20 cellular contexts compared by ENCODE assay signal in genomic region chr1:230086152-230086551, GRCh38. TPM values are rescaled to one million over a fixed set of nuclear protein-coding genes. Genes with fewer than 3 reads are reported as not detected.
A peak's percentile ranks its signal among the peaks of the same experiment; 100 is the strongest.
DNase-seq lines count a peak whose midpoint lies in the region; ATAC-seq and TF ChIP-seq lines count a peak whose summit lies in the region.
"Had no signal": no experiment of that assay in that cellular context is flagged by ENCODE, and none has a peak within 500 bp of the region (broad histone marks: within the 10 kb centered on the region; RNA-seq: fewer than 3 reads in every experiment).

No MANE protein-coding gene starts in this region.

- H3K9ac ChIP-seq in stomach smooth muscle (ENCODE audit: low read length in 2 of 2), result no peak overlapping the region

- H3K36me3 Mint-ChIP-seq in activated CD4-positive, alpha-beta T cell treated with anti-CD3 and anti-CD28 coated beads for 36 hours (ENCODE audit: low read depth), result peaks cover 37% of the 10 kb centered on the region
- H3K36me3 Mint-ChIP-seq in memory B cell, result peaks cover 19% of the 10 kb centered on the region
- peaks cover 6% of the 10 kb centered on the region for H3K36me3 Mint-ChIP-seq in glutamatergic neuron (ENCODE audit: unreplicated experiment)

- no peak overlapping the region for H3K4me3 Mint-ChIP-seq in activated CD4-positive, alpha-beta T cell treated with anti-CD3 and anti-CD28 coated beads for 36 hours
- H3K4me3 Mint-ChIP-seq in memory B cell (no peak overlapping the region), glutamatergic neuron (ENCODE audit: unreplicated experiment) (no peak overlapping the region)
- H3K4me3 Mint-ChIP-seq: CD8-positive, alpha-beta memory T cell; central memory CD8-positive, alpha-beta T cell; immature natural killer cell; mesothelial cell of epicardium had no signal

- TF ChIP-seq CTCF in glutamatergic neuron (IDR thresholded peaks at IDR 0.05; ENCODE audit: partially characterized antibody, unreplicated experiment), result no peak

- H3K27ac ChIP-seq in SJSA1, result peak overlapping the region; percentile 90
- H3K27ac ChIP-seq in stomach smooth muscle (ENCODE audit: low read length), result peak overlapping the region; percentile 86

- H3K27me3 ChIP-seq in SJSA1 (replicated peaks) (no peaks in the 10 kb centered on the region), stomach smooth muscle (ENCODE audit: control insufficient read depth in 1 of 2, insufficient read depth in 2 of 2, low read length in 2 of 2) (no peaks in the 10 kb centered on the region)
- H3K27me3 ChIP-seq: gastrocnemius medialis, pancreas had no signal

- intact Hi-C loops in activated CD4-positive, alpha-beta T cell treated with anti-CD3 and anti-CD28 coated beads for 36 hours (cut with DNase I, micrococcal nuclease), result no loop called here

- H3K27ac Mint-ChIP-seq in activated CD4-positive, alpha-beta T cell treated with anti-CD3 and anti-CD28 coated beads for 36 hours, result peak overlapping the region; percentile 4
- peak overlapping the region; percentile 45 for H3K27ac Mint-ChIP-seq in memory B cell
- no peak overlapping the region for H3K27ac Mint-ChIP-seq in glutamatergic neuron (ENCODE audit: unreplicated experiment)

- H3K9me3 ChIP-seq in SJSA1 (replicated peaks) (no peaks in the 10 kb centered on the region), stomach smooth muscle (ENCODE audit: control insufficient read depth in 2 of 2, low read length in 2 of 2) (no peaks in the 10 kb centered on the region)
- H3K9me3 ChIP-seq: gastrocnemius medialis, pancreas had no signal

- no peak for DNase-seq in activated CD4-positive, alpha-beta T cell treated with anti-CD3 and anti-CD28 coated beads for 36 hours
- DNase-seq in activated CD4-positive, alpha-beta T cell treated with anti-CD3 and anti-CD28 coated beads, Interleukin-2, amount 50 U/mL, for 1 hour, result no peak
- DNase-seq in SJSA1 (ENCODE audit: low read depth in 1 of 2, low spot score in 2 of 2), result no peak
- DNase-seq in memory B cell (ENCODE audit: low spot score in 2 of 2), result no peak
- no peak for DNase-seq in glutamatergic neuron
- no peak for DNase-seq in NCI-H526 (lab: John Stamatoyannopoulos, UW)
- no peak for DNase-seq in amniotic stem cell (lab: John Stamatoyannopoulos, UW)
- DNase-seq: CD8-positive, alpha-beta memory T cell; gastrocnemius medialis; immature natural killer cell; Karpas-422; NCI-H510A; pancreas; T-helper 2 cell had no signal

- CTCF ChIA-PET in activated CD4-positive, alpha-beta T cell treated with anti-CD3 and anti-CD28 coated beads for 36 hours (lab: Charles Lee), result no interaction called here

- H3K4me3 ChIP-seq in SJSA1 (no peak overlapping the region), stomach smooth muscle (ENCODE audit: low read length in 2 of 2) (no peak overlapping the region)
- H3K4me3 ChIP-seq: gastrocnemius medialis, GM12878, pancreas had no signal

- peaks cover 74% of the 10 kb centered on the region for H3K4me1 Mint-ChIP-seq in activated CD4-positive, alpha-beta T cell treated with anti-CD3 and anti-CD28 coated beads for 36 hours
- peaks cover 36% of the 10 kb centered on the region for H3K4me1 Mint-ChIP-seq in memory B cell
- peaks cover 12% of the 10 kb centered on the region for H3K4me1 Mint-ChIP-seq in glutamatergic neuron (ENCODE audit: low read depth, unreplicated experiment)

- POLR2A ChIA-PET in activated CD4-positive, alpha-beta T cell treated with anti-CD3 and anti-CD28 coated beads for 36 hours (lab: Charles Lee), result no interaction called here

- H3K27me3 Mint-ChIP-seq in activated CD4-positive, alpha-beta T cell treated with anti-CD3 and anti-CD28 coated beads for 36 hours, result no peaks in the 10 kb centered on the region
- H3K27me3 Mint-ChIP-seq in memory B cell (no peaks in the 10 kb centered on the region), glutamatergic neuron (ENCODE audit: unreplicated experiment) (peaks cover 14% of the 10 kb centered on the region)
- H3K27me3 Mint-ChIP-seq: central memory CD8-positive, alpha-beta T cell had no signal

- H3K36me3 ChIP-seq in SJSA1, result peaks cover 8% of the 10 kb centered on the region
- H3K36me3 ChIP-seq in stomach smooth muscle (ENCODE audit: control insufficient read depth in 2 of 2, insufficient read depth in 2 of 2, low read length in 2 of 2), result peaks cover 0 to 5% of the 10 kb centered on the region in 2 donors
- H3K36me3 ChIP-seq: gastrocnemius medialis, pancreas had no signal

- H3K9me3 Mint-ChIP-seq in activated CD4-positive, alpha-beta T cell treated with anti-CD3 and anti-CD28 coated beads for 36 hours (ENCODE audit: low read depth), result peaks cover 6% of the 10 kb centered on the region
- H3K9me3 Mint-ChIP-seq in memory B cell, result peaks cover 8% of the 10 kb centered on the region
- H3K9me3 Mint-ChIP-seq in glutamatergic neuron (ENCODE audit: unreplicated experiment), result peaks cover 13% of the 10 kb centered on the region
- H3K9me3 Mint-ChIP-seq: CD8-positive, alpha-beta memory T cell; immature natural killer cell had no signal

- H3K4me1 ChIP-seq in SJSA1 (replicated peaks) (peaks cover 67% of the 10 kb centered on the region), stomach smooth muscle (ENCODE audit: control insufficient read depth, insufficient read depth, low read length) (peaks cover 57% of the 10 kb centered on the region)

- no peak for ATAC-seq in activated CD4-positive, alpha-beta T cell treated with anti-CD3 and anti-CD28 coated beads for 36 hours
- no peak for ATAC-seq in memory B cell (ENCODE audit: low read depth)
- ATAC-seq: activated CD4-positive, CD25-positive, alpha-beta regulatory T cell treated with anti-CD3 and anti-CD28 coated beads, Interleukin-2, amount 50 U/mL, for 24 hours; activated naive CD4-positive, alpha-beta T cell treated with anti-CD3 and anti-CD28 coated beads, Interleukin-2, amount 50 U/mL, for 72 hours; gastrocnemius medialis had no signal

RNA-seq across cellular contexts. Expression of gene GALNT2, which starts 19.1 kb away (rescaled TPM):
- 10 to 100 TPM; 48.2 to 51.0 TPM for total RNA-seq in activated CD4-positive, alpha-beta T cell treated with anti-CD3 and anti-CD28 coated beads for 36 hours
- 54.6 and 62.5 TPM in 2 replicates for total RNA-seq in SJSA1 (2014; rRNA removed; shearing (Covaris generic))
- 35.2 TPM for total RNA-seq in glutamatergic neuron (ENCODE audit: unreplicated experiment)
